14 cellular contexts compared by ENCODE assay signal in the genomic region with DNA sequence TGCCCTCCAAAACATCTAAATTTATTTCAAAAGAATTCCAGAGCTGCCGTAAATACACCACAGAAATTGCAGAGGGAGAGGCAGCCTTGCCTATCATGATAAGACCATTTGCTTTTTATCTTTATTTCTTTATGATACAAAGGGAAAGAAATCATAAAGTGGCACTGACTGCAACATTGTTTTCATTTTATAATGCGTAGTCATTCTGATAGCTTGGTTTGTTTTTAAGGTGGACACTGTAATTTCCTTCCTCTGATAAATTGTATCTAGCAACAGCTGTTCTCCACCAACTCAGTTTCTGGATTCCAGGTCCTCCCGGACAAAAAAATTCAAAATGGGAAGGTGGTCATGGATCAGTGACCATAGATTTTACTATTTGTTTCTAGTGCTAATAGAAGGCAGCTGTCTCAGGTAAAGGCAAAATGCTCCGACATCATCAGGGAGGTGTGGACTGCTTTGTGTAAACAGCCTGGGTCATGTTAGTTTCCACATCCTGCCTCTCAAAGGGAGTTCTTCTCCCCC. TPM values are rescaled to one million over a fixed set of nuclear protein-coding genes. Genes with fewer than 3 reads are reported as not detected.
DNase-seq lines count a peak whose midpoint lies in the region; ATAC-seq and TF ChIP-seq lines count a peak whose summit lies in the region.
"Had no signal": no experiment of that assay in that cellular context is flagged by ENCODE, and none has a peak within 500 bp of the region (broad histone marks: within the 10 kb centered on the region; RNA-seq: fewer than 3 reads in every experiment).

No MANE protein-coding gene starts in this region.

- H3K79me2 ChIP-seq in GM23248 (ENCODE audit: insufficient read depth), result no peaks in the 10 kb centered on the region

- no peak overlapping the region for H3K27ac Mint-ChIP-seq in T-cell

- H3K4me1 Mint-ChIP-seq in T-cell, result no peaks in the 10 kb centered on the region

- no peaks in the 10 kb centered on the region for H3F3A ChIP-seq in GM23248 (ENCODE audit: insufficient read depth)

- no peak for ATAC-seq in GM21423 (IDR thresholded peaks at IDR 0.05; ENCODE audit: unreplicated experiment)
- ATAC-seq in T-cell (replicated peaks in 1 of 4), result no peak
- ATAC-seq: stimulated activated naive CD8-positive, alpha-beta T cell treated with anti-CD3 and anti-CD28 coated beads, Interleukin-15, Interleukin-2, amounts not matched to agents 100 U/mL and 50 U/mL, for 24 hours had no signal

- no peaks in the 10 kb centered on the region for H3K27me3 Mint-ChIP-seq in T-cell

- H3K27ac ChIP-seq in GM23248, result no peak overlapping the region
- H3K27ac ChIP-seq: C4-2B, epithelial cell of prostate had no signal

- no peaks in the 10 kb centered on the region for H4K20me1 ChIP-seq in GM23248 (ENCODE audit: insufficient read depth)

- H3K27me3 ChIP-seq in skeletal muscle satellite cell (ENCODE audit: control insufficient read depth, insufficient read depth, low read length), result no peaks in the 10 kb centered on the region
- H3K27me3 ChIP-seq in GM23248 (replicated peaks; ENCODE audit: insufficient read depth), result no peaks in the 10 kb centered on the region; the same call in none of the 2 replicates

- no peaks in the 10 kb centered on the region for H3K9me2 ChIP-seq in GM23248 (ENCODE audit: insufficient read depth)

- no peak overlapping the region for H3K9ac ChIP-seq in skeletal muscle satellite cell (ENCODE audit: low read depth, low read length)
- no peak overlapping the region for H3K9ac ChIP-seq in GM23248

- H3K4me1 ChIP-seq in skeletal muscle satellite cell (ENCODE audit: control insufficient read depth, insufficient read depth, low read length) (peaks cover 19% of the 10 kb centered on the region), GM23248 (ENCODE audit: insufficient read depth) (no peaks in the 10 kb centered on the region)

- CTCF ChIA-PET in T-cell (lab: Charles Lee), result no interaction called here

- in situ Hi-C loops in GM23248 (cut with MboI), result no loop called here

- POLR2A ChIA-PET in T-cell (lab: Charles Lee), result no interaction called here

- no peak overlapping the region for H3K4me3 ChIP-seq in fibroblast of pulmonary artery (replicated peaks; ENCODE audit: low read depth, low read length)
- no peak overlapping the region for H3K4me3 ChIP-seq in skeletal muscle satellite cell (ENCODE audit: low read length)
- H3K4me3 ChIP-seq in GM23248, result no peak overlapping the region

- no peaks in the 10 kb centered on the region for H3K36me3 ChIP-seq in skeletal muscle satellite cell (ENCODE audit: insufficient read depth, low read length)
- no peaks in the 10 kb centered on the region for H3K36me3 ChIP-seq in GM23248 (ENCODE audit: low read depth)

- 18 to 25% methylated on average over 4 of the region's 4 CpGs for WGBS in GM23248 (ENCODE audit: low coverage in 1 of 2, low lambda C conversion rate in 2 of 2, missing lambda C conversion rate in 2 of 2), 2 experiments

- H3K4me3 Mint-ChIP-seq in T-cell, result no peak overlapping the region

- H2AFZ ChIP-seq in GM23248, result no peak overlapping the region

- H3K9me3 Mint-ChIP-seq in T-cell, result no peaks in the 10 kb centered on the region

- no peak for TF ChIP-seq CTCF in fibroblast of pulmonary artery (IDR thresholded peaks at IDR 0.05; ENCODE audit: low read length, missing control alignments)

- H3K36me3 Mint-ChIP-seq in T-cell, result no peaks in the 10 kb centered on the region

- DNase-seq in DMS53 treated with DMSO at 0.1 percent for 48 hours (lab: John Stamatoyannopoulos, UW; ENCODE audit: unreplicated experiment) (peak; percentile 77), NCI-H345 treated with DMSO at 0.1 percent for 48 hours (lab: John Stamatoyannopoulos, UW; ENCODE audit: unreplicated experiment) (peak; percentile 51), fibroblast of pulmonary artery (ENCODE audit: low read depth) (peak; percentile 42), GM23248 (no peak), UCSD-AML1 (lab: John Stamatoyannopoulos, UW; ENCODE audit: unreplicated experiment) (no peak), T-cell (no peak)
- DNase-seq: Kasumi-1; stimulated activated CD4-positive, alpha-beta T cell treated with anti-CD3 and anti-CD28 coated beads, Interleukin-2, amount 100 ng/mL, for 24 hours; stimulated activated naive CD8-positive, alpha-beta T cell treated with anti-CD3 and anti-CD28 coated beads, Interleukin-15, Interleukin-2, amounts not matched to agents 100 U/mL and 50 U/mL, for 24 hours; T-helper 9 cell had no signal

- H3K9me3 ChIP-seq in skeletal muscle satellite cell (replicated peaks; ENCODE audit: low read length) (no peaks in the 10 kb centered on the region), GM23248 (ENCODE audit: low read depth) (no peaks in the 10 kb centered on the region)

- H3K4me2 ChIP-seq in skeletal muscle satellite cell (ENCODE audit: low read length), result peak overlapping the region; percentile 38
- no peak overlapping the region for H3K4me2 ChIP-seq in GM23248 (ENCODE audit: unreplicated experiment)

RNA-seq across cellular contexts. Expression of gene TSPAN8, which starts 0.6 kb away (rescaled TPM):
- not detected in 2 replicates for total RNA-seq in skeletal muscle satellite cell (2012; rRNA removed)
- total RNA-seq in GM23248 (2014; rRNA removed; shearing (Covaris generic)), result not detected in 2 replicates
- not detected in 2 replicates for polyA plus RNA-seq in GM23248 (2016; fragmentation: Nextera tagmentation; extraction: Ambion mirVana)
- under 1 TPM in 3 of 5 donors, not detected in 2; 0.28 to 0.70 (median 0.30) TPM for total RNA-seq in T-cell

Comparison
In these comparisons a context has a peak if more than half of its experiments do, and no peak if none do; other contexts are left out.
1. DNase-seq: peak in DMS53 treated with DMSO at 0.1 percent for 48 hours (single experiment), NCI-H345 treated with DMSO at 0.1 percent for 48 hours (single experiment) and fibroblast of pulmonary artery (single experiment); none in GM23248 (single experiment), UCSD-AML1 (single experiment) and T-cell (0 of 34).